In the genomic region with DNA sequence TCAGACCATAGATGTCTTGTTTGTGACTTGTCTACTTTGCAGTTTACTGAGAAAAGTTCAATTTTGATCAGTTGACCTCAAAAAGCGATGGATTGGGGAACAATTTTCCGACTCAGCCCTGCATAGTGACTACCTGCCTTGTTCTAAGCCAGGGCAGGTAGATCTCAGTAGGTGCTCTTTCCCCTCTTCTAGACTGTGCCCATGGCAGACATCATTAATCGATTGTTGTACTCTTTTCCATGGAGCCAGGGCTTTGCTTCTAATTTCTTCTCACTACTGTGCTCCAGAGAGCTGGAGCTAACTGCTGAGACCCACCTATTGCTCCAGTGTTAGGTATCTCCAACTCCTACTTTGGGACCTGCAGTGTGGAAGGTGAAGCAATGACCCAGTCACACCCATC, we compare ENCODE assay signal across 16 cellular contexts. TPM values are rescaled to one million over a fixed set of nuclear protein-coding genes. Genes with fewer than 3 reads are reported as not detected.
A peak's percentile ranks its signal among the peaks of the same experiment; 100 is the strongest.
DNase-seq lines count a peak whose midpoint lies in the region; ATAC-seq and TF ChIP-seq lines count a peak whose summit lies in the region.
"Had no signal": no experiment of that assay in that cellular context is flagged by ENCODE, and none has a peak within 500 bp of the region (broad histone marks: within the 10 kb centered on the region; RNA-seq: fewer than 3 reads in every experiment).

No MANE protein-coding gene starts in this region.

- H3K27ac Mint-ChIP-seq in CD14-positive monocyte, result peak overlapping the region in 6 of 7 donors; percentile 6 to 74 (median 37)
- peak overlapping the region; percentile 72 for H3K27ac Mint-ChIP-seq in stimulated activated naive B cell treated with anti-CD40 and anti-IgM and Interleukin-4, amounts not matched to agents 10 μg/mL and 1 μg/mL and 100 μg/mL, for 72 hours

- H3K27ac ChIP-seq in HEK293 (ENCODE audit: extremely low read depth, low read depth, low read length), result no peak overlapping the region
- no peak overlapping the region for H3K27ac ChIP-seq in left lung
- H3K27ac ChIP-seq: GM23248 had no signal

- H3K4me3 ChIP-seq in HEK293 (ENCODE audit: low read depth, low read length), result no peak overlapping the region
- no peak overlapping the region for H3K4me3 ChIP-seq in left lung
- H3K4me3 ChIP-seq: BLaER1 treated with 17β-estradiol and CSF1 and Interleukin-3, amounts not matched to agents 10 nM and 100 nM; GM23248; HAP-1 had no signal

- H3K27me3 Mint-ChIP-seq in CD14-positive monocyte (ENCODE audit: low read depth in 3 of 3), result peaks cover 0 to 5% (median 4%) of the 10 kb centered on the region in 3 donors
- no peaks in the 10 kb centered on the region for H3K27me3 Mint-ChIP-seq in stimulated activated naive B cell treated with anti-CD40 and anti-IgM and Interleukin-4, amounts not matched to agents 10 μg/mL and 1 μg/mL and 100 μg/mL, for 72 hours
- H3K27me3 Mint-ChIP-seq: B cell; CD4-positive, CD25-positive, alpha-beta regulatory T cell; IgD-negative memory B cell had no signal

- H3K36me3 ChIP-seq in HEK293 (ENCODE audit: control insufficient read depth in 2 of 2, insufficient read depth in 1 of 2, low read length in 2 of 2) (peaks cover 0 to 45% of the 10 kb centered on the region in 2 experiments; a peak in 1 of 3 replicates), left lung (no peaks in the 10 kb centered on the region)
- H3K36me3 ChIP-seq: BLaER1 treated with 17β-estradiol and CSF1 and Interleukin-3, amounts not matched to agents 10 nM and 100 nM; HAP-1 had no signal

- peaks cover 0 to 4% (median 0%) of the 10 kb centered on the region in 7 donors for H3K9me3 Mint-ChIP-seq in CD14-positive monocyte
- H3K9me3 Mint-ChIP-seq in stimulated activated naive B cell treated with anti-CD40 and anti-IgM and Interleukin-4, amounts not matched to agents 10 μg/mL and 1 μg/mL and 100 μg/mL, for 72 hours, result no peaks in the 10 kb centered on the region
- H3K9me3 Mint-ChIP-seq: CD4-positive, CD25-positive, alpha-beta regulatory T cell; CD8-positive, alpha-beta memory T cell; IgD-negative memory B cell had no signal

- no peaks in the 10 kb centered on the region for H3K9me3 ChIP-seq in HEK293 (ENCODE audit: control insufficient read depth, insufficient read depth, low read depth, low read length)
- no peaks in the 10 kb centered on the region for H3K9me3 ChIP-seq in left lung
- H3K9me3 ChIP-seq: BLaER1 treated with 17β-estradiol and CSF1 and Interleukin-3, amounts not matched to agents 10 nM and 100 nM; HAP-1 had no signal

- peaks cover 51% of the 10 kb centered on the region for H3K4me1 Mint-ChIP-seq in CD14-positive monocyte
- H3K4me1 Mint-ChIP-seq in stimulated activated naive B cell treated with anti-CD40 and anti-IgM and Interleukin-4, amounts not matched to agents 10 μg/mL and 1 μg/mL and 100 μg/mL, for 72 hours, result peaks cover 18 to 25% of the 10 kb centered on the region in 2 donors

- H3K36me3 Mint-ChIP-seq in CD14-positive monocyte, result no peaks in the 10 kb centered on the region
- no peaks in the 10 kb centered on the region for H3K36me3 Mint-ChIP-seq in stimulated activated naive B cell treated with anti-CD40 and anti-IgM and Interleukin-4, amounts not matched to agents 10 μg/mL and 1 μg/mL and 100 μg/mL, for 72 hours
- H3K36me3 Mint-ChIP-seq: CD4-positive, CD25-positive, alpha-beta regulatory T cell; CD8-positive, alpha-beta memory T cell; IgD-negative memory B cell had no signal

- H3K27me3 ChIP-seq in left lung, result no peaks in the 10 kb centered on the region
- H3K27me3 ChIP-seq: BLaER1 treated with 17β-estradiol and CSF1 and Interleukin-3, amounts not matched to agents 10 nM and 100 nM had no signal

- DNase-seq in CD14-positive monocyte (ENCODE audit: low spot score) (no peak), islet precursor cell (peak; percentile 15), left lung (no peak), cerebellum (ENCODE audit: low spot score) (no peak)
- DNase-seq in stimulated activated naive B cell treated with anti-CD40 and anti-IgM and Interleukin-4, amounts not matched to agents 10 μg/mL and 1 μg/mL and 100 μg/mL, for 72 hours, result no peak
- DNase-seq: CD4-positive, CD25-positive, alpha-beta regulatory T cell; CD8-positive, alpha-beta memory T cell; COR-L47; GM23248 had no signal

- H3K4me3 Mint-ChIP-seq in CD14-positive monocyte, result no peak overlapping the region
- H3K4me3 Mint-ChIP-seq in stimulated activated naive B cell treated with anti-CD40 and anti-IgM and Interleukin-4, amounts not matched to agents 10 μg/mL and 1 μg/mL and 100 μg/mL, for 72 hours, result no peak overlapping the region
- H3K4me3 Mint-ChIP-seq: B cell; CD4-positive, CD25-positive, alpha-beta regulatory T cell; CD8-positive, alpha-beta memory T cell had no signal

- POLR2A ChIA-PET in HEK293 (lab: Yijun Ruan, JAX), result no interaction called here

- ATAC-seq in stimulated activated naive B cell treated with anti-CD40 and anti-IgM and Interleukin-4, amounts not matched to agents 10 μg/mL and 1 μg/mL and 100 μg/mL, for 72 hours (replicated peaks), result no peak
- ATAC-seq in left lung, result no peak

- CTCF ChIA-PET in HEK293 (lab: Yijun Ruan, JAX), result interaction anchor here (1.3 to 2.2 kb wide), 4 partner anchors 9 to 25 kb away, joined by 4 to 11 read pairs (median 5); a partner anchor contains a TSS

- TF ChIP-seq CTCF in CD14-positive monocyte (IDR thresholded peaks at IDR 0.05) (no peak), HEK293 (tag by site-specific recombination; IDR thresholded peaks at IDR 0.05) (no peak), left lung (IDR thresholded peaks at IDR 0.05) (no peak)

- intact Hi-C loops in CD14-positive monocyte (cut with micrococcal nuclease), result no loop called here
- intact Hi-C loops in left lung (cut with DNase I), result no loop called here

- H3K4me1 ChIP-seq in HEK293 (ENCODE audit: control insufficient read depth, insufficient read depth, low read length), result no peaks in the 10 kb centered on the region
- H3K4me1 ChIP-seq in left lung, result peaks cover 6 to 59% of the 10 kb centered on the region in 2 donors
- H3K4me1 ChIP-seq: HAP-1 had no signal

TF ChIP-seq in HEK293, 187 proteins besides CTCF, POLR2A, EP300 and RAD21:
- TF ChIP-seq RBAK (tag by site-specific recombination; IDR thresholded peaks at IDR 0.05), result no peak
- peak; percentile 74; the same call in 1 of the 2 replicates for TF ChIP-seq ZNF23 (tag by site-specific recombination; IDR thresholded peaks at IDR 0.05; ENCODE audit: borderline replicate concordance)
- no peak for TF ChIP-seq ZFP37 (tag by site-specific recombination; IDR thresholded peaks at IDR 0.05)
- TF ChIP-seq GLIS1 (tag by site-specific recombination; IDR thresholded peaks at IDR 0.05), result no peak

RNA-seq across cellular contexts. Expression of a gene that starts 9.9 kb away (rescaled TPM):
- under 1 TPM; 0.37 to 0.78 TPM for polyA plus RNA-seq in CD14-positive monocyte
- total RNA-seq in left lung (1 to 10 TPM; 3.8 to 10.0 TPM), cerebellum (6.8 TPM)

RNA-seq across cellular contexts. Expression of a gene that starts 13.4 kb away (rescaled TPM):
- polyA plus RNA-seq in CD14-positive monocyte, result not detected
- total RNA-seq in left lung, result 1 to 10 TPM in 1 of 2 donors, under 1 TPM in 1; 0.41 to 1.8 TPM
- 5.5 TPM for total RNA-seq in cerebellum
- total RNA-seq: A172; B cell; CD4-positive, CD25-positive, alpha-beta regulatory T cell; CD8-positive, alpha-beta memory T cell; GM23248; H4 had no signal
- polyA plus RNA-seq: GM23248 had no signal

RNA-seq across cellular contexts. Expression of a gene that starts 25.2 kb away (rescaled TPM):
- under 1 TPM; 0.97 TPM for polyA plus RNA-seq in CD14-positive monocyte
- total RNA-seq in left lung (10 to 100 TPM; 66.1 to 70.4 TPM), cerebellum (57.5 TPM)
